1 cellular context compared by ENCODE assay signal in genomic region chr13:78978381-78978998, GRCh38.
TF ChIP-seq lines count a peak whose summit lies in the region.

No MANE protein-coding gene starts in this region.

TF ChIP-seq in HCT116, 20 proteins besides CTCF, POLR2A, EP300 and RAD21 (continued from another document):
- TF ChIP-seq TCF7L2 (IDR thresholded peaks at IDR 0.05; ENCODE audit: borderline replicate concordance, extremely low read depth, insufficient read depth, insufficient read length) (no peak), YY1 (IDR thresholded peaks at IDR 0.05; ENCODE audit: extremely low read depth, insufficient replicate concordance, low read depth, low read length) (no peak), ATF3 (IDR thresholded peaks at IDR 0.05) (no peak), MAX (IDR thresholded peaks at IDR 0.05) (no peak)
